In genomic region chr3:50124363-50125226, GRCh38 we compare ENCODE assay signal across 21 cellular contexts. TPM values are rescaled to one million over a fixed set of nuclear protein-coding genes. Genes with fewer than 3 reads are reported as not detected.
DNase-seq lines count a peak whose midpoint lies in the region; ATAC-seq, FAIRE-seq and TF ChIP-seq lines count a peak whose summit lies in the region.
"Had no signal": no experiment of that assay in that cellular context is flagged by ENCODE, and none has a peak within 500 bp of the region (broad histone marks: within the 10 kb centered on the region; RNA-seq: fewer than 3 reads in every experiment).

No MANE protein-coding gene starts in this region.

- peaks cover 8% of the 10 kb centered on the region for H3K27me3 Mint-ChIP-seq in neural progenitor cell (ENCODE audit: insufficient read depth, low read depth)
- H3K27me3 Mint-ChIP-seq: naive B cell had no signal

- H2AK5ac ChIP-seq in H1 (ENCODE audit: low read depth, low read length), result no peak overlapping the region

- TF ChIP-seq EP300 in Ishikawa (IDR thresholded peaks at IDR 0.05; ENCODE audit: borderline replicate concordance) (no peak), H1 (IDR thresholded peaks at IDR 0.05; ENCODE audit: borderline replicate concordance in 1 of 2, low read depth in 2 of 2, low read length in 2 of 2) (no peak)

- H3K9ac ChIP-seq in H1 (replicated peaks in 1 of 4; ENCODE audit: extremely low read depth in 1 of 4, low read depth in 3 of 4, low read length in 3 of 4), result no peak overlapping the region; a peak in 1 of 7 replicates
- no peak overlapping the region for H3K9ac ChIP-seq in neural progenitor cell

- H3K9me3 Mint-ChIP-seq in neural progenitor cell, result no peaks in the 10 kb centered on the region
- H3K9me3 Mint-ChIP-seq: activated T-cell treated with anti-CD3 and anti-CD28 coated beads, Interleukin-2, amount 50 U/mL, for 72 hours; naive B cell; T-helper 1 cell treated with Interleukin-12 subunit alpha and Interleukin-12 subunit beta and Interleukin-4 antibody, amounts not matched to agents 30 μg/mL and 1 μg/mL, for 36 hours had no signal

- peak overlapping the region; percentile 93 for H3K18ac ChIP-seq in H1 (ENCODE audit: extremely low read depth, low read length)

- peak; percentile 47 for DNase-seq in ELF-1 (ENCODE audit: low read depth, low spot score)
- peak in 1 of 2 experiments; percentile 68 for DNase-seq in H1 (ENCODE audit: low read depth in 1 of 2, low spot score in 2 of 2)
- no peak for DNase-seq in neural progenitor cell (ENCODE audit: low spot score)
- no peak for DNase-seq in NCI-H446 treated with DMSO at 0.1 percent for 48 hours (lab: John Stamatoyannopoulos, UW)
- DNase-seq in kidney tubule cell (ENCODE audit: low spot score), result no peak
- no peak for DNase-seq in stimulated activated CD4-positive, alpha-beta T cell treated with anti-CD3 and anti-CD28 coated beads, Interleukin-4, amount 100 ng/mL, for 24 hours
- DNase-seq: activated CD4-positive, alpha-beta T cell treated with anti-CD3 and anti-CD28 coated beads for 4 hours; activated T-cell treated with anti-CD3 and anti-CD28 coated beads, Interleukin-2, amount 50 U/mL, for 72 hours; effector CD4-positive, alpha-beta T cell; foreskin melanocyte; GDM1; GOT3; MM.1S; naive B cell; OCI-M1 had no signal

- CTCF ChIA-PET in H1 (lab: Charles Lee; ENCODE audit: partially characterized antibody), result interaction anchor here (1.0 to 20.9 kb wide), 20 partner anchors 12 to 122 kb away, joined by 3 to 591 read pairs (median 6); partner anchors contain the start of gene GNAT1

- peak overlapping the region; percentile 17 to 45; a peak in 2 of 4 replicates for H3K4me2 ChIP-seq in H1 (ENCODE audit: insufficient read depth in 1 of 2, low read depth in 2 of 2, low read length in 2 of 2)
- H3K4me2 ChIP-seq in neural progenitor cell, result peak overlapping the region; percentile 31

- H2AFZ ChIP-seq in H1 (ENCODE audit: low read length) (no peak overlapping the region; the same call in 1 of the 2 replicates), neural progenitor cell (replicated peaks) (no peak overlapping the region)

- no peak overlapping the region for H3K27ac ChIP-seq in H1 (ENCODE audit: low read depth, low read length)
- no peak overlapping the region for H3K27ac ChIP-seq in neural progenitor cell

- peaks cover 25% of the 10 kb centered on the region for H3F3A ChIP-seq in neural progenitor cell (ENCODE audit: low read depth)

- POLR2A ChIA-PET in H1 (lab: Charles Lee; ENCODE audit: partially characterized antibody), result interaction anchor here (0.9 to 11.1 kb wide), 10 partner anchors 12 to 66 kb away, joined by 3 to 133 read pairs (median 16); partner anchors contain the start of genes GNAT1 and SEMA3F

- H3K36me3 ChIP-seq in H1 (ENCODE audit: control insufficient read depth in 2 of 4, insufficient read depth in 4 of 4, low read length in 3 of 4) (peaks cover 0 to 6% (median 4%) of the 10 kb centered on the region in 4 experiments; a peak in 7 of 8 replicates), neural progenitor cell (no peaks in the 10 kb centered on the region)

- H3K4me1 ChIP-seq in H1 (replicated peaks in 1 of 4; ENCODE audit: control insufficient read depth in 3 of 4, insufficient read depth in 4 of 4, low read length in 3 of 4), result peaks cover 4 to 32% (median 23%) of the 10 kb centered on the region in 4 experiments
- H3K4me1 ChIP-seq in neural progenitor cell, result peaks cover 36% of the 10 kb centered on the region

- H3K27ac Mint-ChIP-seq in neural progenitor cell, result peak overlapping the region; percentile 85
- H3K27ac Mint-ChIP-seq: activated T-cell treated with anti-CD3 and anti-CD28 coated beads, Interleukin-2, amount 50 U/mL, for 72 hours; T-helper 1 cell treated with Interleukin-12 subunit alpha and Interleukin-12 subunit beta and Interleukin-4 antibody, amounts not matched to agents 30 μg/mL and 1 μg/mL, for 36 hours had no signal

- H4K91ac ChIP-seq in H1 (replicated peaks; ENCODE audit: insufficient read length, low read length), result peak overlapping the region; percentile 58

- H3K79me2 ChIP-seq in H1 (ENCODE audit: control insufficient read depth in 1 of 2, insufficient read depth in 2 of 2, low read length in 2 of 2), result no peaks in the 10 kb centered on the region
- H3K79me2 ChIP-seq in neural progenitor cell (ENCODE audit: low read depth), result no peaks in the 10 kb centered on the region

- H3K4me3 ChIP-seq in H1 (ENCODE audit: extremely low read depth in 1 of 4, insufficient read depth in 2 of 4, low read depth in 3 of 4, low read length in 4 of 4) (no peak overlapping the region; a peak in 1 of 8 replicates), neural progenitor cell (no peak overlapping the region)
- H3K4me3 ChIP-seq: ascending aorta had no signal

- no peaks in the 10 kb centered on the region for H3K27me3 ChIP-seq in H1 (replicated peaks in 1 of 4; ENCODE audit: control insufficient read depth in 3 of 4, extremely low read depth in 1 of 4, insufficient read depth in 3 of 4, low read length in 3 of 4)
- no peaks in the 10 kb centered on the region for H3K27me3 ChIP-seq in neural progenitor cell
- H3K27me3 ChIP-seq: ascending aorta had no signal

- H2BK120ac ChIP-seq in H1 (replicated peaks; ENCODE audit: low read depth, low read length), result peak overlapping the region; percentile 94

- H4K20me1 ChIP-seq in H1 (replicated peaks in 1 of 2; ENCODE audit: control insufficient read depth in 1 of 2, insufficient read depth in 2 of 2, low read length in 2 of 2) (peaks cover 2 to 8% of the 10 kb centered on the region in 2 experiments), neural progenitor cell (ENCODE audit: low read depth) (peaks cover 10% of the 10 kb centered on the region)

- H4K5ac ChIP-seq in H1 (ENCODE audit: insufficient read length, low read depth, low read length), result peak overlapping the region; percentile 6

- no peak for ATAC-seq in GM21515 (IDR thresholded peaks at IDR 0.05; ENCODE audit: unreplicated experiment)
- ATAC-seq: activated T-cell treated with anti-CD3 and anti-CD28 coated beads, Interleukin-2, amount 50 U/mL, for 72 hours; right cardiac atrium had no signal

- no peaks in the 10 kb centered on the region for H3K9me3 ChIP-seq in H1 (ENCODE audit: insufficient read depth in 2 of 2, low read depth in 1 of 2, low read length in 1 of 2)
- no peaks in the 10 kb centered on the region for H3K9me3 ChIP-seq in neural progenitor cell (ENCODE audit: low read depth)
- H3K9me3 ChIP-seq: ascending aorta had no signal

- no peak overlapping the region for H3K23ac ChIP-seq in H1 (ENCODE audit: insufficient read length)

- 54% methylated on average over 14 of the region's 14 CpGs; no CpG with 5 or more reads in 1 of the 2 experiments for WGBS in H1 (ENCODE audit: extremely low coverage in 1 of 2, insufficient coverage in 1 of 2, insufficient read length in 1 of 2, insufficient replicate concordance in 2 of 2, low coverage in 1 of 2, low lambda C conversion rate in 2 of 2, missing lambda C conversion rate in 1 of 2), 2 experiments

- no peak overlapping the region for H3K4me3 Mint-ChIP-seq in neural progenitor cell
- H3K4me3 Mint-ChIP-seq: activated T-cell treated with anti-CD3 and anti-CD28 coated beads, Interleukin-2, amount 50 U/mL, for 72 hours; naive B cell; T-helper 1 cell treated with Interleukin-12 subunit alpha and Interleukin-12 subunit beta and Interleukin-4 antibody, amounts not matched to agents 30 μg/mL and 1 μg/mL, for 36 hours had no signal

- H3K79me1 ChIP-seq in H1 (ENCODE audit: low read depth, low read length), result no peaks in the 10 kb centered on the region

- peak overlapping the region; percentile 95 for H3K4ac ChIP-seq in H1 (replicated peaks; ENCODE audit: insufficient read length, low read depth, low read length)

- no peak for TF ChIP-seq POLR2A in H1 (IDR thresholded peaks at IDR 0.05; ENCODE audit: control extremely low read depth in 1 of 2, low read depth in 2 of 2, low read length in 2 of 2)

- TF ChIP-seq RAD21 in Ishikawa (IDR thresholded peaks at IDR 0.05; ENCODE audit: low read depth), result no peak
- no peak; a peak in 1 of 4 replicates for TF ChIP-seq RAD21 in H1 (IDR thresholded peaks at IDR 0.05 in 1 of 2, conservative IDR thresholded peaks at IDR 0.05 in 1 of 2; ENCODE audit: low read depth in 2 of 2, low read length in 2 of 2)

- H3K23me2 ChIP-seq in H1 (ENCODE audit: low read depth, low read length), result no peaks in the 10 kb centered on the region

- H2BK5ac ChIP-seq in H1 (ENCODE audit: low read depth, low read length), result peak overlapping the region; percentile 78; the same call in 1 of the 2 replicates

- H3K36me3 Mint-ChIP-seq in neural progenitor cell, result no peaks in the 10 kb centered on the region
- H3K36me3 Mint-ChIP-seq: naive B cell had no signal

- TF ChIP-seq CTCF in H1 (IDR thresholded peaks at IDR 0.05; ENCODE audit: control extremely low read depth in 1 of 3, insufficient read depth in 1 of 3, low read depth in 1 of 3, low read length in 3 of 3), result no peak
- TF ChIP-seq CTCF in neural progenitor cell (IDR thresholded peaks at IDR 0.05), result no peak

- FAIRE-seq in H1 (lab: Jason Lieb, UNC), result no peak
- FAIRE-seq: islet of Langerhans had no signal

- H3K14ac ChIP-seq in H1 (ENCODE audit: insufficient read length), result no peak overlapping the region

- H2BK12ac ChIP-seq in H1 (ENCODE audit: low read depth, low read length), result peak overlapping the region; percentile 98; the same call in 1 of the 2 replicates

- H4K8ac ChIP-seq in H1 (ENCODE audit: extremely low read depth, insufficient read depth, low read length), result peak overlapping the region; percentile 28

- H3K4me1 Mint-ChIP-seq in neural progenitor cell, result peaks cover 30% of the 10 kb centered on the region

- H2BK20ac ChIP-seq in H1 (ENCODE audit: low read length), result peak overlapping the region; percentile 55; the same call in 1 of the 2 replicates

- H3K56ac ChIP-seq in H1 (replicated peaks; ENCODE audit: insufficient read length, low read depth, low read length), result no peak overlapping the region

- H2BK15ac ChIP-seq in H1 (ENCODE audit: low read length), result peak overlapping the region; percentile 92; the same call in 1 of the 2 replicates

RNA-seq across cellular contexts. Expression of gene SEMA3F, which starts 30.5 kb away (rescaled TPM):
- 37.0 and 39.6 TPM in 2 replicates for total RNA-seq in H1 (2021; fragmentation: NEBNext Ultra II Directional; extraction: Animal tissue kit (Norgen Biotek cat#: 25700))
- 20.3 and 36.0 TPM in 2 replicates for polyA plus RNA-seq in H1 (2011; rRNA removed)
- polyA plus RNA-seq in H1 (2011; cell fraction: cytosol; rRNA removed), result 21.2 TPM
- 58.6 TPM for polyA plus RNA-seq in H1 (2011; cell fraction: nucleus; rRNA removed)
- polyA plus RNA-seq in H1 (2012, experiment 1 of 2), result 15.9 to 32.4 TPM (median 29.9 TPM) in 4 replicates
- polyA plus RNA-seq in H1 (2012, experiment 2 of 2), result 23.9 TPM
- 45.3 TPM for polyA plus RNA-seq in H1 (2013, experiment 1 of 2)
- polyA plus RNA-seq in H1 (2013, experiment 2 of 2), result 41.8 TPM
- polyA minus RNA-seq in H1 (2011; rRNA and poly(A)+ RNA removed), result 28.0 and 36.9 TPM in 2 replicates
- polyA minus RNA-seq in H1 (2011; cell fraction: cytosol; rRNA and poly(A)+ RNA removed), result 35.4 TPM
- polyA minus RNA-seq in H1 (2011; cell fraction: nucleus; rRNA and poly(A)+ RNA removed), result 25.2 TPM
- total RNA-seq in neural progenitor cell (ENCODE audit: low replicate concordance), result 14.5 and 42.5 TPM in 2 replicates

RNA-seq across cellular contexts. Expression of gene RBM5, which starts 35.9 kb away (rescaled TPM):
- total RNA-seq in H1 (2021; fragmentation: NEBNext Ultra II Directional; extraction: Animal tissue kit (Norgen Biotek cat#: 25700)), result 82.7 and 83.7 TPM in 2 replicates
- polyA plus RNA-seq in H1 (2011; rRNA removed), result 98.8 and 144 TPM in 2 replicates
- polyA plus RNA-seq in H1 (2011; cell fraction: cytosol; rRNA removed), result 117 TPM
- 355 TPM for polyA plus RNA-seq in H1 (2011; cell fraction: nucleus; rRNA removed)
- polyA plus RNA-seq in H1 (2012, experiment 1 of 2), result 91.9 to 114 TPM (median 101 TPM) in 4 replicates
- polyA plus RNA-seq in H1 (2012, experiment 2 of 2), result 9.8 TPM
- 58.9 TPM for polyA plus RNA-seq in H1 (2013, experiment 1 of 2)
- 53.3 TPM for polyA plus RNA-seq in H1 (2013, experiment 2 of 2)
- 204 and 285 TPM in 2 replicates for polyA minus RNA-seq in H1 (2011; rRNA and poly(A)+ RNA removed)
- 101 TPM for polyA minus RNA-seq in H1 (2011; cell fraction: cytosol; rRNA and poly(A)+ RNA removed)
- 187 TPM for polyA minus RNA-seq in H1 (2011; cell fraction: nucleus; rRNA and poly(A)+ RNA removed)
- total RNA-seq in neural progenitor cell (ENCODE audit: low replicate concordance), result 282 and 372 TPM in 2 replicates
